In genomic region chr6:14782921-14783464, GRCh38 we compare ENCODE assay signal across 1 cellular context.
TF ChIP-seq lines count a peak whose summit lies in the region.
"Not testable (repeated sequence)": the region's sequence is repeated elsewhere in the genome, so short reads cannot be mapped to it uniquely, and the experiment has no call there.

No MANE protein-coding gene starts in this region.

TF ChIP-seq in K562, 482 proteins besides CTCF, POLR2A, EP300 and RAD21:
- TF ChIP-seq ZBTB33 (CRISPR knock-in tag; IDR thresholded peaks at IDR 0.05) (0 out of 2 replicates have a peak, but pooled peaks have one; percentile 6), USF1 (CRISPR knock-in tag; IDR thresholded peaks at IDR 0.05) (0 out of 2 replicates have a peak, but pooled peaks have one; percentile 25), RBM25 (IDR thresholded peaks at IDR 0.05; ENCODE audit: low read depth, low read length, severe bottlenecking) (peak; percentile 55), NFYB (IDR thresholded peaks at IDR 0.05; ENCODE audit: extremely low read depth, insufficient read length) (peak; percentile 85), CBX1 (IDR thresholded peaks at IDR 0.05; ENCODE audit: low read depth) (0 out of 2 replicates have a peak, but pooled peaks have one; percentile 2), NR2C2 (tag; IDR thresholded peaks at IDR 0.05) (0 out of 2 replicates have a peak, but pooled peaks have one; percentile 1), TEAD1 (CRISPR knock-in tag; IDR thresholded peaks at IDR 0.05) (0 out of 4 replicates have a peak, but pooled peaks of 1 of the 2 experiments have one; percentile 57)
- TF ChIP-seq NR2C2 (CRISPR knock-in tag; IDR thresholded peaks at IDR 0.05), result not testable (repeated sequence)
